ENCODE assay signal across 9 cellular contexts in the genomic region with DNA sequence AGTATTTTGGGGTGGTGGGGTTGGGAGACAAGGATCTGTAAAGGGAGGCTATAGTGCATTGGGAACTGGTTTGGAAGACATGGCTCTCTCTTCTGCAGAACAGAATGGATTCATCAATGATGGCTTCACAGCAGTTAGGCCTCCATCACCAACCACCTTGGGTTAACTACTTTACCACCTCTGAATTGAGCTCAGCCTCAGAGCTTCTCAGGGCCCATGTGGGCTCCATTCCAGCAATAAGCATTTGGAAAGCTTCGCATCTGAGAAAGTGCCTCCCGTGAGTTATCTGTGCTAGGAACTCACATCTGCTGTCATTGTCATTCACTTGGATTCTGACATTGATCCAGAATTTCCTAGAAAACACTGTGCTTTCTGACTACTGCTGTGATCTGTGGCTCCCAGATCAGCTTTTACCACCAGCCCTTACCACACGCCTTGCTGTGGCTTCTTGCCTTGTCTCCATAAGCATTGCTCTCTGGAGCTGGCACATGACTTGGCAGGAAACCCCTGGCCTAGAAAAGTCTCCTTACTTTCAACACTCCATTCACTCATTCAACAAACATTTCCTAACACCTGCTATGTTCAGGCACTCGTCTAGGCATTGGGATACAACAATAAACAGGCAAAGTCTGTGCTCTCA.
A peak's percentile ranks its signal among the peaks of the same experiment; 100 is the strongest.
DNase-seq lines count a peak whose midpoint lies in the region; ATAC-seq and TF ChIP-seq lines count a peak whose summit lies in the region.
"Had no signal": no experiment of that assay in that cellular context is flagged by ENCODE, and none has a peak within 500 bp of the region (broad histone marks: within the 10 kb centered on the region; RNA-seq: fewer than 3 reads in every experiment).

No MANE protein-coding gene starts in this region.

- intact Hi-C loops in heart right ventricle (cut with DNase I): no loop called here

- H3K36me3 ChIP-seq in DOHH2 (ENCODE audit: control insufficient read depth, low read length): no peaks in the 10 kb centered on the region
- no peaks in the 10 kb centered on the region for H3K36me3 ChIP-seq in heart right ventricle

- H4K20me1 ChIP-seq in DOHH2 (ENCODE audit: control insufficient read depth, insufficient read depth, low read depth, low read length): no peaks in the 10 kb centered on the region

- peak; percentile 10 for ATAC-seq in GM21528 (IDR thresholded peaks at IDR 0.05; ENCODE audit: low FRiP score, unreplicated experiment)
- peak; percentile 30 to 94 (median 74) for ATAC-seq in heart right ventricle

- no peak overlapping the region for H3K27ac ChIP-seq in DOHH2 (ENCODE audit: low read depth, low read length)
- no peak overlapping the region for H3K27ac ChIP-seq in heart right ventricle

- H3F3A ChIP-seq in DOHH2 (ENCODE audit: control insufficient read depth, insufficient read depth): no peaks in the 10 kb centered on the region

- H3K4me1 ChIP-seq in DOHH2 (ENCODE audit: control insufficient read depth, low read length) (peaks cover 39% of the 10 kb centered on the region), heart right ventricle (peaks cover 0 to 20% (median 0%) of the 10 kb centered on the region in 9 donors)

- H3K79me2 ChIP-seq in DOHH2 (ENCODE audit: control insufficient read depth, low read length): no peaks in the 10 kb centered on the region

- H3K9me3 ChIP-seq in DOHH2 (ENCODE audit: control insufficient read depth, insufficient read depth, low read length): no peaks in the 10 kb centered on the region
- H3K9me3 ChIP-seq in heart right ventricle: no peaks in the 10 kb centered on the region

- H3K4me2 ChIP-seq in DOHH2 (ENCODE audit: low read length): 0 out of 2 replicates have a peak overlapping the region, but pooled peaks have one; percentile 26

- 42 to 51% methylated on average over 4 of the region's 4 CpGs for WGBS in heart right ventricle, 2 donors

- TF ChIP-seq CTCF in DOHH2 (IDR thresholded peaks at IDR 0.05; ENCODE audit: low read depth, low read length, poor library complexity, severe bottlenecking) (no peak), heart right ventricle (IDR thresholded peaks at IDR 0.05) (no peak)

- H3K9me2 ChIP-seq in DOHH2 (replicated peaks; ENCODE audit: control insufficient read depth, low read length): no peaks in the 10 kb centered on the region

- DNase-seq in M059J (ENCODE audit: low read depth) (peak; percentile 34), heart right ventricle (peak; percentile 14 to 20), NCI-H1092 (lab: John Stamatoyannopoulos, UW) (no peak), CD1c-positive myeloid dendritic cell (ENCODE audit: extremely low spot score) (no peak), NCI-H2196 (lab: John Stamatoyannopoulos, UW; ENCODE audit: unreplicated experiment) (no peak), RKO (ENCODE audit: low spot score) (no peak)
- DNase-seq: SHP77 treated with DMSO at 0.1 percent for 48 hours had no signal

- H3K4me3 ChIP-seq in DOHH2 (ENCODE audit: low read length) (no peak overlapping the region), heart right ventricle (no peak overlapping the region)

- H3K27me3 ChIP-seq in DOHH2 (ENCODE audit: control insufficient read depth, low read length) (no peaks in the 10 kb centered on the region), heart right ventricle (peaks cover 0 to 6% (median 0%) of the 10 kb centered on the region in 7 donors)

Comparison
In these comparisons a context has a peak if more than half of its experiments do, and no peak if none do; other contexts are left out.
1. DNase-seq: peak in M059J (single experiment) and heart right ventricle (2 of 2); none in NCI-H1092 (single experiment), CD1c-positive myeloid dendritic cell (single experiment), NCI-H2196 (single experiment) and RKO (single experiment).